Comparison of ENCODE assay signal across 8 cellular contexts in the genomic region with DNA sequence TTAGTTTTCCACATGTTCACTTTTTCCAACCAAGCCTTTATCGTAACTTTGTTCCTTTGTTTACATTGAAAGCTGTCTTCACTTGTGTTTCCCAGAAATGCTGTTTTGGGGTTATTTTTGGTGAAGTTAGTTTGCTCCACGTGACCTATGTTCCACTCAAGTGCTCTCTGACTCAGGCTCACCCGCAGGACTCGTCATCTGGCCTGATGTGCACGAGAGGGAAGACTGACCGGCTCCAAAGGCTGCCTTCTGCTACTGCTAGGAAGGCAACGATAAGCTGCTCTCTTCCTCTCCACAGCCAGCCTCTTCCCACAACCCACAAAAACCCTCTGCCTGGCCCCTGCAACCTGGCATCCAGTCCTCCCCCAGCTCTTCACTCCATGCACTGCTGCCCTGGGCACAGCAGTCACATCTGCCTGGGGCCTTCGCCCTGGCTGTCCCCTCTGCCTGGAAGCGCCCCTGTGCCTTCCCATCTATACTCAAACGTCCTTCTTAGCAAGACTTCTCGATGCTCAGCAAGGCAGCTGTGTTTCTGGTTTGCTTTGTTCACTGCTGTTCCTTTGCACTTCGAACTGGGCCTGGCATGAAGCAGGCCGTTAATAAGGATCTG. TPM values are rescaled to one million over a fixed set of nuclear protein-coding genes. Genes with fewer than 3 reads are reported as not detected.
A peak's percentile ranks its signal among the peaks of the same experiment; 100 is the strongest.
DNase-seq lines count a peak whose midpoint lies in the region; ATAC-seq and TF ChIP-seq lines count a peak whose summit lies in the region.

No MANE protein-coding gene starts in this region.

- no peak for TF ChIP-seq CTCF in BJ (IDR thresholded peaks at IDR 0.05; ENCODE audit: insufficient read depth, low read depth, low read length)
- no peak for TF ChIP-seq CTCF in stomach (IDR thresholded peaks at IDR 0.05)

- CTCF ChIA-PET in BJ (lab: Yijun Ruan, JAX): interaction anchor here (1.2 to 1.5 kb wide), 3 partner anchors 48 to 171 kb away, joined by 3 to 4 read pairs (median 4); no protein-coding TSS in a partner anchor

- WGBS in mesodermal cell (ENCODE audit: insufficient coverage in 2 of 2), 2 experiments: 83 to 89% methylated on average over 10 to 12 of the region's 13 CpGs
- 8 to 15% (median 11%) methylated on average over 13 of the region's 13 CpGs for WGBS in stomach, 5 donors

- H3K27ac ChIP-seq in effector memory CD4-positive, alpha-beta T cell (ENCODE audit: insufficient read depth, low read length, poor library complexity, severe bottlenecking): peak overlapping the region; percentile 49
- H3K27ac ChIP-seq in mesodermal cell (ENCODE audit: low read depth, low read length, severe bottlenecking) (peak overlapping the region; percentile 85), stomach (peak overlapping the region; percentile 87 to 95 (median 92))

- 0 out of 2 replicates have a peak overlapping the region, but pooled peaks have one; percentile 0 for H3K4me3 ChIP-seq in BJ (ENCODE audit: low read depth, low read length)
- peak overlapping the region; percentile 7 for H3K4me3 ChIP-seq in effector memory CD4-positive, alpha-beta T cell (ENCODE audit: insufficient read depth, low read depth, low read length, poor library complexity, severe bottlenecking)
- H3K4me3 ChIP-seq in mesodermal cell (ENCODE audit: extremely low read depth, insufficient read depth, low read length, poor library complexity, severe bottlenecking): no peak overlapping the region
- H3K4me3 ChIP-seq in stomach: peak overlapping the region in 2 of 4 donors; percentile 10 to 32

- no peak for TF ChIP-seq POLR2A in stomach (IDR thresholded peaks at IDR 0.05)

- no peaks in the 10 kb centered on the region for H3K36me3 ChIP-seq in BJ (ENCODE audit: control insufficient read depth, insufficient read depth, low read length)
- H3K36me3 ChIP-seq in effector memory CD4-positive, alpha-beta T cell (ENCODE audit: control insufficient read depth, insufficient read depth, low read length): peaks cover 1% of the 10 kb centered on the region
- H3K36me3 ChIP-seq in mesodermal cell (ENCODE audit: control insufficient read depth, insufficient read depth, low read length): peaks cover 7% of the 10 kb centered on the region
- peaks cover 0 to 4% (median 2%) of the 10 kb centered on the region in 4 donors for H3K36me3 ChIP-seq in stomach

- no peak for ATAC-seq in HG02885 (IDR thresholded peaks at IDR 0.05; ENCODE audit: poor library complexity, unreplicated experiment)

- peak; percentile 63 for TF ChIP-seq EP300 in stomach (IDR thresholded peaks at IDR 0.05)

- POLR2A ChIA-PET in BJ (lab: Charles Lee): interaction anchor here (1.0 kb wide), 1 partner anchor 301 kb away, joined by 3 read pairs; a partner anchor contains a TSS

- peak; percentile 75 for DNase-seq in BJ (ENCODE audit: low read depth)
- DNase-seq in HK-2 (ENCODE audit: unreplicated experiment): peak; percentile 68
- DNase-seq in activated CD4-positive, alpha-beta T cell treated with anti-CD3 and anti-CD28 coated beads for 1 hour: peak; percentile 14
- no peak for DNase-seq in effector memory CD4-positive, alpha-beta T cell
- peak; percentile 67 for DNase-seq in stomach
- DNase-seq in G401 (ENCODE audit: low spot score): no peak

- H3K9me3 ChIP-seq in effector memory CD4-positive, alpha-beta T cell (ENCODE audit: control insufficient read depth, low read length): no peaks in the 10 kb centered on the region
- H3K9me3 ChIP-seq in mesodermal cell (ENCODE audit: control insufficient read depth, low read length) (no peaks in the 10 kb centered on the region), stomach (no peaks in the 10 kb centered on the region)

- in situ Hi-C loops in G401 (cut with HindIII; ENCODE audit: low sequenced_read_pairs): no loop called here

- intact Hi-C loops in stomach (cut with DNase I; ENCODE audit: low total_unique reads): no loop called here

- H3K27me3 ChIP-seq in BJ (ENCODE audit: control insufficient read depth, insufficient read depth, low read length) (no peaks in the 10 kb centered on the region), stomach (no peaks in the 10 kb centered on the region)
- no peaks in the 10 kb centered on the region for H3K27me3 ChIP-seq in effector memory CD4-positive, alpha-beta T cell (replicated peaks; ENCODE audit: control insufficient read depth, insufficient read depth, low read length, poor library complexity, severe bottlenecking)

- H3K4me1 ChIP-seq in effector memory CD4-positive, alpha-beta T cell (ENCODE audit: control insufficient read depth, insufficient read depth, low read length, poor library complexity, severe bottlenecking): peaks cover 23% of the 10 kb centered on the region
- H3K4me1 ChIP-seq in mesodermal cell (ENCODE audit: control insufficient read depth, insufficient read depth, low read length, poor library complexity, severe bottlenecking) (peaks cover 30% of the 10 kb centered on the region), stomach (peaks cover 36 to 80% (median 61%) of the 10 kb centered on the region in 4 donors)

RNA-seq across cellular contexts. Expression of a gene that starts 28.0 kb away (rescaled TPM):
- 2.4 and 2.7 TPM in 2 replicates for polyA plus RNA-seq in BJ (2011; rRNA removed)
- polyA minus RNA-seq in BJ (2011; rRNA and poly(A)+ RNA removed): 5.4 and 6.6 TPM in 2 replicates
- 21.6 TPM for polyA plus RNA-seq in mesodermal cell (2013, experiment 1 of 2)
- polyA plus RNA-seq in mesodermal cell (2013, experiment 2 of 2): 18.5 TPM
- total RNA-seq in stomach: 10 to 100 TPM; 15.9 to 25.9 (median 21.3) TPM
- polyA plus RNA-seq in stomach: 1 to 10 TPM; 5.4 to 6.7 (median 6.4) TPM
- 10.9 and 12.9 TPM in 2 replicates for total RNA-seq in G401 (2014; rRNA removed; shearing (Covaris generic))

Comparison
In these comparisons a context has a peak if more than half of its experiments do, and no peak if none do; other contexts are left out.
1. DNase-seq: peak in BJ (single experiment), HK-2 (single experiment), activated CD4-positive, alpha-beta T cell treated with anti-CD3 and anti-CD28 coated beads for 1 hour (single experiment) and stomach (single experiment); none in effector memory CD4-positive, alpha-beta T cell (0 of 3) and G401 (single experiment).
2. Peak in every context shown above with its lines, with median percentiles within 50 percentile points of each other: H3K27ac ChIP-seq.